In the genomic region with DNA sequence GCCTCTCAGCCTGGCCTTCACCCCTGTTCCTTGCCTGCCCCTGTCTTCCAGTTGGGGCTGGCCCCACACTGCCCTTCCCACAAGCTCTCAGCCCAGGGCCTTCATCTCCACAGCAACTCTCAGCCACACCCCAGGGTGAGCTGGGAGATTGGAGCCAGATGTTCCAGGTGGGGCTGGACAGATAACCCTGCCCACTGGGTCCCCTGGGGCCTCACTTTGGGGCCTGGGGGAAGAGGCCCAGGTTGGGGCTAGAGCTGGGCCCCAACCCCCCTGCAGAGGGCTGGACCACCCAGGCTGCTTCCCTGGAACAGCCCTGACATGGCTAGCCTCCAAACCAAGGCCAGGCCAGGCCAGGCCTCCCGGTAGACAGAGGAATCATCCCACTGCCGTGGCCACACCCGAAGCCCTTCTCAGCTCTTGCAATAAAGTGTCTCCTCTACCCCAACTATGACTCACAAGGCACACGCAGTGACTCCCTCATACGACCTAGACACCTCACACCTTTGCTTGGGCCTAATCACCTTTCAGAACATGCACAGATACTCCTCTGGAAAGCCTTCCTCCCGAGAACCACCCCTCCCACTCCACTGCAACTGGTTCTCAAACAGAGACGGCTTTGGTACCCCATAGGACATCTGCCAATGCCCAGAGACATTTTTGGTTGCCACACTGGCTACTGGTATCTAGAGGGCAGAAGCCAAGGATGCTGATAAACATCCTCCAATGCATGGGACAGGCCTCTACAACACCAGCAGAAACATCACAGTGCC, we compare ENCODE assay signal across 1 cellular context.
A peak's percentile ranks its signal among the peaks of the same experiment; 100 is the strongest.
TF ChIP-seq lines count a peak whose summit lies in the region.

No MANE protein-coding gene starts in this region.

TF ChIP-seq in K562, 482 proteins besides CTCF, POLR2A, EP300 and RAD21 (continued from another document and continues in another):
- TF ChIP-seq, protein P1, sequence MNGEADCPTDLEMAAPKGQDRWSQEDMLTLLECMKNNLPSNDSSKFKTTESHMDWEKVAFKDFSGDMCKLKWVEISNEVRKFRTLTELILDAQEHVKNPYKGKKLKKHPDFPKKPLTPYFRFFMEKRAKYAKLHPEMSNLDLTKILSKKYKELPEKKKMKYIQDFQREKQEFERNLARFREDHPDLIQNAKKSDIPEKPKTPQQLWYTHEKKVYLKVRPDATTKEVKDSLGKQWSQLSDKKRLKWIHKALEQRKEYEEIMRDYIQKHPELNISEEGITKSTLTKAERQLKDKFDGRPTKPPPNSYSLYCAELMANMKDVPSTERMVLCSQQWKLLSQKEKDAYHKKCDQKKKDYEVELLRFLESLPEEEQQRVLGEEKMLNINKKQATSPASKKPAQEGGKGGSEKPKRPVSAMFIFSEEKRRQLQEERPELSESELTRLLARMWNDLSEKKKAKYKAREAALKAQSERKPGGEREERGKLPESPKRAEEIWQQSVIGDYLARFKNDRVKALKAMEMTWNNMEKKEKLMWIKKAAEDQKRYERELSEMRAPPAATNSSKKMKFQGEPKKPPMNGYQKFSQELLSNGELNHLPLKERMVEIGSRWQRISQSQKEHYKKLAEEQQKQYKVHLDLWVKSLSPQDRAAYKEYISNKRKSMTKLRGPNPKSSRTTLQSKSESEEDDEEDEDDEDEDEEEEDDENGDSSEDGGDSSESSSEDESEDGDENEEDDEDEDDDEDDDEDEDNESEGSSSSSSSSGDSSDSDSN (IDR thresholded peaks at IDR 0.05; ENCODE audit: borderline replicate concordance in 1 of 2, low read depth in 2 of 2, low read length in 2 of 2) = peak; percentile 72 to 96; a peak in 3 of 4 replicates
- no peak for TF ChIP-seq SRSF3 (IDR thresholded peaks at IDR 0.05; ENCODE audit: insufficient read depth, low read length)
- no peak for TF ChIP-seq ZNF699 (CRISPR knock-in tag; IDR thresholded peaks at IDR 0.05; ENCODE audit: insufficient replicate concordance)
- TF ChIP-seq SIN3A (IDR thresholded peaks at IDR 0.05; ENCODE audit: borderline replicate concordance in 2 of 2, control insufficient read depth in 1 of 2, low read depth in 2 of 2, low read length in 2 of 2) = peak in 1 of 2 experiments; percentile 71; a peak in 1 of 4 replicates
- TF ChIP-seq ZKSCAN8 (CRISPR knock-in tag; IDR thresholded peaks at IDR 0.05) = no peak; the same call in 1 of the 2 replicates
- no peak for TF ChIP-seq ZZZ3 (IDR thresholded peaks at IDR 0.05)
- TF ChIP-seq HNRNPLL (IDR thresholded peaks at IDR 0.05; ENCODE audit: low read depth, low read length, poor library complexity, severe bottlenecking) = no peak
- TF ChIP-seq ZNF282 (CRISPR knock-in tag; IDR thresholded peaks at IDR 0.05) = no peak
- TF ChIP-seq, protein P2, sequence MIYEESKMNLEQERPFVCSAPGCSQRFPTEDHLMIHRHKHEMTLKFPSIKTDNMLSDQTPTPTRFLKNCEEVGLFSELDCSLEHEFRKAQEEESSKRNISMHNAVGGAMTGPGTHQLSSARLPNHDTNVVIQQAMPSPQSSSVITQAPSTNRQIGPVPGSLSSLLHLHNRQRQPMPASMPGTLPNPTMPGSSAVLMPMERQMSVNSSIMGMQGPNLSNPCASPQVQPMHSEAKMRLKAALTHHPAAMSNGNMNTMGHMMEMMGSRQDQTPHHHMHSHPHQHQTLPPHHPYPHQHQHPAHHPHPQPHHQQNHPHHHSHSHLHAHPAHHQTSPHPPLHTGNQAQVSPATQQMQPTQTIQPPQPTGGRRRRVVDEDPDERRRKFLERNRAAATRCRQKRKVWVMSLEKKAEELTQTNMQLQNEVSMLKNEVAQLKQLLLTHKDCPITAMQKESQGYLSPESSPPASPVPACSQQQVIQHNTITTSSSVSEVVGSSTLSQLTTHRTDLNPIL (CRISPR knock-in tag; IDR thresholded peaks at IDR 0.05) = no peak
- no peak for TF ChIP-seq CHD4 (IDR thresholded peaks at IDR 0.05; ENCODE audit: insufficient read depth, insufficient replicate concordance, low read depth, low read length, poor library complexity, severe bottlenecking)
- peak; percentile 96; the same call in 1 of the 2 replicates for TF ChIP-seq KLF1 (tag; IDR thresholded peaks at IDR 0.05)
- TF ChIP-seq, protein P3, sequence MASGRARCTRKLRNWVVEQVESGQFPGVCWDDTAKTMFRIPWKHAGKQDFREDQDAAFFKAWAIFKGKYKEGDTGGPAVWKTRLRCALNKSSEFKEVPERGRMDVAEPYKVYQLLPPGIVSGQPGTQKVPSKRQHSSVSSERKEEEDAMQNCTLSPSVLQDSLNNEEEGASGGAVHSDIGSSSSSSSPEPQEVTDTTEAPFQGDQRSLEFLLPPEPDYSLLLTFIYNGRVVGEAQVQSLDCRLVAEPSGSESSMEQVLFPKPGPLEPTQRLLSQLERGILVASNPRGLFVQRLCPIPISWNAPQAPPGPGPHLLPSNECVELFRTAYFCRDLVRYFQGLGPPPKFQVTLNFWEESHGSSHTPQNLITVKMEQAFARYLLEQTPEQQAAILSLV (tag; IDR thresholded peaks at IDR 0.05) = no peak
- TF ChIP-seq, protein P4, sequence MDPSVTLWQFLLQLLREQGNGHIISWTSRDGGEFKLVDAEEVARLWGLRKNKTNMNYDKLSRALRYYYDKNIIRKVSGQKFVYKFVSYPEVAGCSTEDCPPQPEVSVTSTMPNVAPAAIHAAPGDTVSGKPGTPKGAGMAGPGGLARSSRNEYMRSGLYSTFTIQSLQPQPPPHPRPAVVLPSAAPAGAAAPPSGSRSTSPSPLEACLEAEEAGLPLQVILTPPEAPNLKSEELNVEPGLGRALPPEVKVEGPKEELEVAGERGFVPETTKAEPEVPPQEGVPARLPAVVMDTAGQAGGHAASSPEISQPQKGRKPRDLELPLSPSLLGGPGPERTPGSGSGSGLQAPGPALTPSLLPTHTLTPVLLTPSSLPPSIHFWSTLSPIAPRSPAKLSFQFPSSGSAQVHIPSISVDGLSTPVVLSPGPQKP (CRISPR knock-in tag; IDR thresholded peaks at IDR 0.05) = no peak
- TF ChIP-seq, protein P5, sequence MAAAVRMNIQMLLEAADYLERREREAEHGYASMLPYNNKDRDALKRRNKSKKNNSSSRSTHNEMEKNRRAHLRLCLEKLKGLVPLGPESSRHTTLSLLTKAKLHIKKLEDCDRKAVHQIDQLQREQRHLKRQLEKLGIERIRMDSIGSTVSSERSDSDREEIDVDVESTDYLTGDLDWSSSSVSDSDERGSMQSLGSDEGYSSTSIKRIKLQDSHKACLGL (CRISPR knock-in tag; IDR thresholded peaks at IDR 0.05; ENCODE audit: borderline replicate concordance, poor library complexity, severe bottlenecking) = no peak
- TF ChIP-seq ZSCAN32 (CRISPR knock-in tag; IDR thresholded peaks at IDR 0.05) = no peak
- no peak for TF ChIP-seq KHSRP (IDR thresholded peaks at IDR 0.05)
- no peak for TF ChIP-seq SAFB2 (IDR thresholded peaks at IDR 0.05; ENCODE audit: borderline replicate concordance, low read depth, low read length, severe bottlenecking)
- TF ChIP-seq KDM1A (IDR thresholded peaks at IDR 0.05) = peak; percentile 88 to 92
- TF ChIP-seq PTRF (tag; IDR thresholded peaks at IDR 0.05) = no peak
- peak; percentile 91 for TF ChIP-seq PML (IDR thresholded peaks at IDR 0.05; ENCODE audit: low read length)
- TF ChIP-seq DACH1 (IDR thresholded peaks at IDR 0.05; ENCODE audit: partially characterized antibody) = peak; percentile 59
- TF ChIP-seq, protein P6, sequence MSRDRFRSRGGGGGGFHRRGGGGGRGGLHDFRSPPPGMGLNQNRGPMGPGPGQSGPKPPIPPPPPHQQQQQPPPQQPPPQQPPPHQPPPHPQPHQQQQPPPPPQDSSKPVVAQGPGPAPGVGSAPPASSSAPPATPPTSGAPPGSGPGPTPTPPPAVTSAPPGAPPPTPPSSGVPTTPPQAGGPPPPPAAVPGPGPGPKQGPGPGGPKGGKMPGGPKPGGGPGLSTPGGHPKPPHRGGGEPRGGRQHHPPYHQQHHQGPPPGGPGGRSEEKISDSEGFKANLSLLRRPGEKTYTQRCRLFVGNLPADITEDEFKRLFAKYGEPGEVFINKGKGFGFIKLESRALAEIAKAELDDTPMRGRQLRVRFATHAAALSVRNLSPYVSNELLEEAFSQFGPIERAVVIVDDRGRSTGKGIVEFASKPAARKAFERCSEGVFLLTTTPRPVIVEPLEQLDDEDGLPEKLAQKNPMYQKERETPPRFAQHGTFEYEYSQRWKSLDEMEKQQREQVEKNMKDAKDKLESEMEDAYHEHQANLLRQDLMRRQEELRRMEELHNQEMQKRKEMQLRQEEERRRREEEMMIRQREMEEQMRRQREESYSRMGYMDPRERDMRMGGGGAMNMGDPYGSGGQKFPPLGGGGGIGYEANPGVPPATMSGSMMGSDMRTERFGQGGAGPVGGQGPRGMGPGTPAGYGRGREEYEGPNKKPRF (IDR thresholded peaks at IDR 0.05; ENCODE audit: low read depth, low read length) = no peak
- TF ChIP-seq ZNF408 (CRISPR knock-in tag; IDR thresholded peaks at IDR 0.05; ENCODE audit: low read depth) = no peak
- TF ChIP-seq, protein P7, sequence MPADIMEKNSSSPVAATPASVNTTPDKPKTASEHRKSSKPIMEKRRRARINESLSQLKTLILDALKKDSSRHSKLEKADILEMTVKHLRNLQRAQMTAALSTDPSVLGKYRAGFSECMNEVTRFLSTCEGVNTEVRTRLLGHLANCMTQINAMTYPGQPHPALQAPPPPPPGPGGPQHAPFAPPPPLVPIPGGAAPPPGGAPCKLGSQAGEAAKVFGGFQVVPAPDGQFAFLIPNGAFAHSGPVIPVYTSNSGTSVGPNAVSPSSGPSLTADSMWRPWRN (IDR thresholded peaks at IDR 0.05; ENCODE audit: low read depth) = 0 out of 2 replicates have a peak, but pooled peaks have one; percentile 47
- TF ChIP-seq, protein P8, sequence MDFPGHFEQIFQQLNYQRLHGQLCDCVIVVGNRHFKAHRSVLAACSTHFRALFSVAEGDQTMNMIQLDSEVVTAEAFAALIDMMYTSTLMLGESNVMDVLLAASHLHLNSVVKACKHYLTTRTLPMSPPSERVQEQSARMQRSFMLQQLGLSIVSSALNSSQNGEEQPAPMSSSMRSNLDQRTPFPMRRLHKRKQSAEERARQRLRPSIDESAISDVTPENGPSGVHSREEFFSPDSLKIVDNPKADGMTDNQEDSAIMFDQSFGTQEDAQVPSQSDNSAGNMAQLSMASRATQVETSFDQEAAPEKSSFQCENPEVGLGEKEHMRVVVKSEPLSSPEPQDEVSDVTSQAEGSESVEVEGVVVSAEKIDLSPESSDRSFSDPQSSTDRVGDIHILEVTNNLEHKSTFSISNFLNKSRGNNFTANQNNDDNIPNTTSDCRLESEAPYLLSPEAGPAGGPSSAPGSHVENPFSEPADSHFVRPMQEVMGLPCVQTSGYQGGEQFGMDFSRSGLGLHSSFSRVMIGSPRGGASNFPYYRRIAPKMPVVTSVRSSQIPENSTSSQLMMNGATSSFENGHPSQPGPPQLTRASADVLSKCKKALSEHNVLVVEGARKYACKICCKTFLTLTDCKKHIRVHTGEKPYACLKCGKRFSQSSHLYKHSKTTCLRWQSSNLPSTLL (IDR thresholded peaks at IDR 0.05) = no peak
- TF ChIP-seq ELF2 (CRISPR knock-in tag; IDR thresholded peaks at IDR 0.05) = 0 out of 2 replicates have a peak, but pooled peaks have one; percentile 30
- TF ChIP-seq, protein P9, sequence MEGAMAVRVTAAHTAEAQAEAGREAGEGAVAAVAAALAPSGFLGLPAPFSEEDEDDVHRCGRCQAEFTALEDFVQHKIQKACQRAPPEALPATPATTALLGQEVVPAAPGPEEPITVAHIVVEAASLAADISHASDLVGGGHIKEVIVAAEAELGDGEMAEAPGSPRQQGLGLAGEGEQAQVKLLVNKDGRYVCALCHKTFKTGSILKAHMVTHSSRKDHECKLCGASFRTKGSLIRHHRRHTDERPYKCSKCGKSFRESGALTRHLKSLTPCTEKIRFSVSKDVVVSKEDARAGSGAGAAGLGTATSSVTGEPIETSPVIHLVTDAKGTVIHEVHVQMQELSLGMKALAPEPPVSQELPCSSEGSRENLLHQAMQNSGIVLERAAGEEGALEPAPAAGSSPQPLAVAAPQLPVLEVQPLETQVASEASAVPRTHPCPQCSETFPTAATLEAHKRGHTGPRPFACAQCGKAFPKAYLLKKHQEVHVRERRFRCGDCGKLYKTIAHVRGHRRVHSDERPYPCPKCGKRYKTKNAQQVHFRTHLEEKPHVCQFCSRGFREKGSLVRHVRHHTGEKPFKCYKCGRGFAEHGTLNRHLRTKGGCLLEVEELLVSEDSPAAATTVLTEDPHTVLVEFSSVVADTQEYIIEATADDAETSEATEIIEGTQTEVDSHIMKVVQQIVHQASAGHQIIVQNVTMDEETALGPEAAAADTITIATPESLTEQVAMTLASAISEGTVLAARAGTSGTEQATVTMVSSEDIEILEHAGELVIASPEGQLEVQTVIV (CRISPR knock-in tag; IDR thresholded peaks at IDR 0.05; ENCODE audit: borderline replicate concordance) = no peak
- no peak for TF ChIP-seq NFXL1 (CRISPR knock-in tag; IDR thresholded peaks at IDR 0.05)
- peak; percentile 85; the same call in 1 of the 2 replicates for TF ChIP-seq RUNX1 (IDR thresholded peaks at IDR 0.05; ENCODE audit: low read depth)
- TF ChIP-seq, protein P10, sequence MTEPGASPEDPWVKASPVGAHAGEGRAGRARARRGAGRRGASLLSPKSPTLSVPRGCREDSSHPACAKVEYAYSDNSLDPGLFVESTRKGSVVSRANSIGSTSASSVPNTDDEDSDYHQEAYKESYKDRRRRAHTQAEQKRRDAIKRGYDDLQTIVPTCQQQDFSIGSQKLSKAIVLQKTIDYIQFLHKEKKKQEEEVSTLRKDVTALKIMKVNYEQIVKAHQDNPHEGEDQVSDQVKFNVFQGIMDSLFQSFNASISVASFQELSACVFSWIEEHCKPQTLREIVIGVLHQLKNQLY (CRISPR knock-in tag; conservative IDR thresholded peaks at IDR 0.05) = no peak
- no peak for TF ChIP-seq FOXA3 (CRISPR knock-in tag; conservative IDR thresholded peaks at IDR 0.05 in 1 of 2, IDR thresholded peaks at IDR 0.05 in 1 of 2)
- TF ChIP-seq KAT8 (IDR thresholded peaks at IDR 0.05; ENCODE audit: low read depth) = no peak
- peak; percentile 85 for TF ChIP-seq ATF7 (IDR thresholded peaks at IDR 0.05)
- no peak for TF ChIP-seq MED1 (CRISPR knock-in tag; IDR thresholded peaks at IDR 0.05; ENCODE audit: borderline replicate concordance)
- peak in 1 of 2 experiments; percentile 65; a peak in 1 of 3 replicates for TF ChIP-seq CBX3 (IDR thresholded peaks at IDR 0.05; ENCODE audit: borderline replicate concordance in 1 of 2, low read length in 2 of 2)
- no peak for TF ChIP-seq ZNF347 (CRISPR knock-in tag; IDR thresholded peaks at IDR 0.05; ENCODE audit: low read depth)
- no peak; the same call in 1 of the 2 replicates for TF ChIP-seq HSF4 (CRISPR knock-in tag; IDR thresholded peaks at IDR 0.05; ENCODE audit: borderline replicate concordance)
- TF ChIP-seq, protein P11, sequence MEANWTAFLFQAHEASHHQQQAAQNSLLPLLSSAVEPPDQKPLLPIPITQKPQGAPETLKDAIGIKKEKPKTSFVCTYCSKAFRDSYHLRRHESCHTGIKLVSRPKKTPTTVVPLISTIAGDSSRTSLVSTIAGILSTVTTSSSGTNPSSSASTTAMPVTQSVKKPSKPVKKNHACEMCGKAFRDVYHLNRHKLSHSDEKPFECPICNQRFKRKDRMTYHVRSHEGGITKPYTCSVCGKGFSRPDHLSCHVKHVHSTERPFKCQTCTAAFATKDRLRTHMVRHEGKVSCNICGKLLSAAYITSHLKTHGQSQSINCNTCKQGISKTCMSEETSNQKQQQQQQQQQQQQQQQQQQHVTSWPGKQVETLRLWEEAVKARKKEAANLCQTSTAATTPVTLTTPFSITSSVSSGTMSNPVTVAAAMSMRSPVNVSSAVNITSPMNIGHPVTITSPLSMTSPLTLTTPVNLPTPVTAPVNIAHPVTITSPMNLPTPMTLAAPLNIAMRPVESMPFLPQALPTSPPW (CRISPR knock-in tag; IDR thresholded peaks at IDR 0.05) = peak; percentile 93
- TF ChIP-seq RBBP5 (IDR thresholded peaks at IDR 0.05; ENCODE audit: borderline replicate concordance, insufficient read depth, low read length, poor library complexity, severe bottlenecking) = peak; percentile 76
- TF ChIP-seq ZNF586 (CRISPR knock-in tag; conservative IDR thresholded peaks at IDR 0.05) = no peak; the same call in 1 of the 2 replicates
